ENCODE assay signal across 27 cellular contexts in the genomic region with DNA sequence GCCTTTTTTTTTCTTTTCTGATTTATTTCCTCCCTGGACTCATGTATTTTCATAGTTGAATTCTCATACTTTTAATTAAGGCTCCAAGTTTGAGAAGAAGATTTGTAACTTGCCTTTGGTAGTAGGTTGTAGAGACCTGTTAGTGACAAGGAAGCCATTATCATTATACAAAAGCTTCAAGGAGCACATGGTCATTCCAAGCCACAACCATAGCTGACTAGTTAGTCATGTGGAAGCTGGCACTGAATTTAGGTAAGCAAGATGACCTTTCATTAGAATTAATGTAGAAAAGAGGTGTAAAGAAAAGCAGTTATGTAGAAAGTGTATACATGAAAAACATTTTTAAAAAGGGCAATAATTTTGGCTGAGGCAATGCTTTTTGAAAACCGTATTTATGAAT.
A peak's percentile ranks its signal among the peaks of the same experiment; 100 is the strongest.
DNase-seq lines count a peak whose midpoint lies in the region; ATAC-seq and TF ChIP-seq lines count a peak whose summit lies in the region.
"Had no signal": no experiment of that assay in that cellular context is flagged by ENCODE, and none has a peak within 500 bp of the region (broad histone marks: within the 10 kb centered on the region; RNA-seq: fewer than 3 reads in every experiment).

No MANE protein-coding gene starts in this region.

- DNase-seq in Calu3 (peak; percentile 6), M059J (ENCODE audit: low read depth) (peak; percentile 31), amniotic epithelial cell (ENCODE audit: low read depth) (peak; percentile 18), fibroblast of pulmonary artery (ENCODE audit: low read depth) (peak; percentile 6), left cardiac atrium (no peak), retina (no peak), middle frontal gyrus (ENCODE audit: extremely low spot score, low spot score) (no peak)
- DNase-seq: ACHN; activated CD4-positive, alpha-beta T cell treated with anti-CD3 and anti-CD28 coated beads for 4 hours; activated CD8-positive, alpha-beta memory T cell treated with anti-CD3 and anti-CD28 coated beads for 24 hours; activated T-cell treated with anti-CD3 and anti-CD28 coated beads, Interleukin-2, amount 50 U/mL, for 1 hour; central memory CD4-positive, alpha-beta T cell; dermis blood vessel endothelial cell; DND-41; naive thymus-derived CD4-positive, alpha-beta T cell; NCI-H1417 treated with DMSO at 0.1 percent for 48 hours; NCI-H2081 treated with DMSO at 0.1 percent for 48 hours; occipital lobe; SJCRH30; stimulated activated CD4-positive, alpha-beta T cell treated with anti-CD3 and anti-CD28 coated beads, Interleukin-4, amount 100 ng/mL, for 24 hours; stimulated activated naive CD4-positive, alpha-beta T cell; T-helper 17 cell; uterus had no signal

- no TSS peak for BruUV-seq in Calu3 (replicated peaks; lab: Mats Ljungman, UMichigan)

- peak overlapping the region; percentile 39 for H3K27ac Mint-ChIP-seq in Calu3 (ENCODE audit: unreplicated experiment)
- H3K27ac Mint-ChIP-seq: naive thymus-derived CD4-positive, alpha-beta T cell; T-helper 17 cell had no signal

- H3K36me3 Mint-ChIP-seq in Calu3 (ENCODE audit: insufficient read depth, unreplicated experiment) = no peaks in the 10 kb centered on the region
- H3K36me3 Mint-ChIP-seq: naive thymus-derived CD4-positive, alpha-beta T cell had no signal

- peaks cover 18% of the 10 kb centered on the region for H3K4me1 Mint-ChIP-seq in Calu3 (ENCODE audit: low read depth, unreplicated experiment)
- H3K4me1 Mint-ChIP-seq: naive thymus-derived CD4-positive, alpha-beta T cell; T-helper 17 cell had no signal

- no peak for ATAC-seq in HG03108 (IDR thresholded peaks at IDR 0.05; ENCODE audit: unreplicated experiment)
- ATAC-seq in left cardiac atrium = no peak
- ATAC-seq: GM12878; left lobe of liver; naive thymus-derived CD4-positive, alpha-beta T cell; T-helper 17 cell had no signal

- H3K9me3 Mint-ChIP-seq in Calu3 (ENCODE audit: low read depth, unreplicated experiment) = no peaks in the 10 kb centered on the region

- H3K4me3 ChIP-seq in fibroblast of pulmonary artery (replicated peaks; ENCODE audit: low read depth, low read length) = no peak overlapping the region
- H3K4me3 ChIP-seq: BLaER1, GM12878, SJCRH30, uterus had no signal

- intact Hi-C loops in Calu3 (cut with micrococcal nuclease; ENCODE audit: unreplicated experiment) (loop anchor here (2.0 kb wide), 1 partner anchor 36 kb away; no protein-coding TSS in a partner anchor), left cardiac atrium (cut with DNase I) (no loop called here)

- TF ChIP-seq CTCF in Calu3 (IDR thresholded peaks at IDR 0.05; ENCODE audit: unreplicated experiment) = no peak
- TF ChIP-seq CTCF in fibroblast of pulmonary artery (IDR thresholded peaks at IDR 0.05; ENCODE audit: low read length, missing control alignments) = no peak

- CTCF ChIA-PET in Calu3 (lab: Charles Lee) = interaction anchor here (1.4 kb wide), 1 partner anchor 8 kb away, joined by 3 read pairs; no protein-coding TSS in a partner anchor

- no peak overlapping the region for H3K4me3 Mint-ChIP-seq in Calu3 (ENCODE audit: low read depth, unreplicated experiment)
- H3K4me3 Mint-ChIP-seq: naive thymus-derived CD4-positive, alpha-beta T cell; T-helper 17 cell had no signal

- no peaks in the 10 kb centered on the region for H3K27me3 Mint-ChIP-seq in Calu3 (ENCODE audit: unreplicated experiment)
- H3K27me3 Mint-ChIP-seq: naive thymus-derived CD4-positive, alpha-beta T cell; T-helper 17 cell had no signal

Comparison
In these comparisons a context has a peak if more than half of its experiments do, and no peak if none do; other contexts are left out.
1. DNase-seq: peak in Calu3 (single experiment), M059J (single experiment), amniotic epithelial cell (single experiment) and fibroblast of pulmonary artery (single experiment); none in left cardiac atrium (single experiment), retina (single experiment) and middle frontal gyrus (single experiment).